ENCODE assay signal across 17 cellular contexts in genomic region chr2:111697560-111697959, GRCh38.
DNase-seq lines count a peak whose midpoint lies in the region; ATAC-seq and TF ChIP-seq lines count a peak whose summit lies in the region.
"Had no signal": no experiment of that assay in that cellular context is flagged by ENCODE, and none has a peak within 500 bp of the region (broad histone marks: within the 10 kb centered on the region; RNA-seq: fewer than 3 reads in every experiment).

No MANE protein-coding gene starts in this region.

- peaks cover 22% of the 10 kb centered on the region for H3K27me3 Mint-ChIP-seq in activated T-cell treated with anti-CD3 and anti-CD28 coated beads, Interleukin-2, amount 50 U/mL, for 24 hours
- H3K27me3 Mint-ChIP-seq in activated T-cell treated with anti-CD3 and anti-CD28 coated beads, Interleukin-2, amount 50 U/mL, for 72 hours (ENCODE audit: low read depth), result peaks cover 14% of the 10 kb centered on the region
- H3K27me3 Mint-ChIP-seq in effector memory CD8-positive, alpha-beta T cell, result no peaks in the 10 kb centered on the region
- peaks cover 0 to 18% (median 13%) of the 10 kb centered on the region in 5 donors for H3K27me3 Mint-ChIP-seq in naive thymus-derived CD4-positive, alpha-beta T cell
- H3K27me3 Mint-ChIP-seq: CD4-positive, alpha-beta T cell had no signal

- H3K4me1 Mint-ChIP-seq in activated T-cell treated with anti-CD3 and anti-CD28 coated beads, Interleukin-2, amount 50 U/mL, for 24 hours (ENCODE audit: low read depth), result peaks cover 33% of the 10 kb centered on the region
- H3K4me1 Mint-ChIP-seq in activated T-cell treated with anti-CD3 and anti-CD28 coated beads, Interleukin-2, amount 50 U/mL, for 72 hours (ENCODE audit: low read depth), result peaks cover 31% of the 10 kb centered on the region
- H3K4me1 Mint-ChIP-seq in effector memory CD8-positive, alpha-beta T cell (ENCODE audit: low read depth in 2 of 2), result peaks cover 20% of the 10 kb centered on the region in 2 donors
- peaks cover 5 to 37% (median 6%) of the 10 kb centered on the region in 7 donors for H3K4me1 Mint-ChIP-seq in naive thymus-derived CD4-positive, alpha-beta T cell

- POLR2A ChIA-PET in naive thymus-derived CD4-positive, alpha-beta T cell (lab: Charles Lee), result no interaction called here

- TF ChIP-seq POLR2A in transverse colon (IDR thresholded peaks at IDR 0.05), result no peak

- H3K27ac ChIP-seq in OCI-LY1 (ENCODE audit: low read depth, low read length, poor library complexity, severe bottlenecking), result peak overlapping the region; percentile 100
- peak overlapping the region; percentile 73 to 81 (median 81) for H3K27ac ChIP-seq in transverse colon
- no peak overlapping the region for H3K27ac ChIP-seq in naive thymus-derived CD4-positive, alpha-beta T cell (ENCODE audit: low read depth, low read length)

- H3K9ac ChIP-seq in OCI-LY1 (ENCODE audit: low read length), result no peak overlapping the region

- H3K79me2 ChIP-seq in OCI-LY1 (ENCODE audit: insufficient read depth, low read length), result no peaks in the 10 kb centered on the region

- intact Hi-C loops in transverse colon (cut with DNase I; ENCODE audit: low total_unique reads), result no loop called here
- intact Hi-C loops in naive thymus-derived CD4-positive, alpha-beta T cell (cut with micrococcal nuclease), result no loop called here

- H3K4me1 ChIP-seq in OCI-LY1 (ENCODE audit: insufficient read depth, low read length, severe bottlenecking) (peaks cover 47% of the 10 kb centered on the region), transverse colon (peaks cover 0 to 39% (median 25%) of the 10 kb centered on the region in 4 donors)
- peaks cover 0 to 8% of the 10 kb centered on the region in 2 donors for H3K4me1 ChIP-seq in naive thymus-derived CD4-positive, alpha-beta T cell (ENCODE audit: control insufficient read depth in 2 of 2, insufficient read depth in 2 of 2, low read length in 2 of 2)

- H3K9me2 ChIP-seq in OCI-LY1 (ENCODE audit: low read depth, low read length), result no peaks in the 10 kb centered on the region

- H3K9me3 ChIP-seq in OCI-LY1 (ENCODE audit: low read length) (no peaks in the 10 kb centered on the region), transverse colon (no peaks in the 10 kb centered on the region)
- H3K9me3 ChIP-seq in naive thymus-derived CD4-positive, alpha-beta T cell (ENCODE audit: control insufficient read depth in 2 of 3, low read length in 3 of 3), result no peaks in the 10 kb centered on the region

- H3K27ac Mint-ChIP-seq in activated T-cell treated with anti-CD3 and anti-CD28 coated beads, Interleukin-2, amount 50 U/mL, for 24 hours, result no peak overlapping the region
- no peak overlapping the region for H3K27ac Mint-ChIP-seq in activated T-cell treated with anti-CD3 and anti-CD28 coated beads, Interleukin-2, amount 50 U/mL, for 72 hours
- H3K27ac Mint-ChIP-seq in effector memory CD8-positive, alpha-beta T cell, result no peak overlapping the region
- no peak overlapping the region for H3K27ac Mint-ChIP-seq in naive thymus-derived CD4-positive, alpha-beta T cell
- H3K27ac Mint-ChIP-seq: CD4-positive, alpha-beta T cell; H9; T-helper 17 cell had no signal

- H3K4me3 Mint-ChIP-seq in activated T-cell treated with anti-CD3 and anti-CD28 coated beads, Interleukin-2, amount 50 U/mL, for 24 hours, result no peak overlapping the region
- no peak overlapping the region for H3K4me3 Mint-ChIP-seq in activated T-cell treated with anti-CD3 and anti-CD28 coated beads, Interleukin-2, amount 50 U/mL, for 72 hours
- no peak overlapping the region for H3K4me3 Mint-ChIP-seq in effector memory CD8-positive, alpha-beta T cell
- no peak overlapping the region for H3K4me3 Mint-ChIP-seq in naive thymus-derived CD4-positive, alpha-beta T cell
- H3K4me3 Mint-ChIP-seq: CD4-positive, alpha-beta T cell; H9; T-helper 17 cell had no signal

- ATAC-seq in activated T-cell treated with anti-CD3 and anti-CD28 coated beads, Interleukin-2, amount 50 U/mL, for 72 hours (replicated peaks in 1 of 2), result no peak
- ATAC-seq in effector memory CD8-positive, alpha-beta T cell (replicated peaks), result peak; percentile 34
- ATAC-seq in naive thymus-derived CD4-positive, alpha-beta T cell, result no peak
- no peak for ATAC-seq in HG03159 (IDR thresholded peaks at IDR 0.05; ENCODE audit: unreplicated experiment)
- ATAC-seq: SK-N-SH treated with all-trans-retinoic acid at 6 μM for 48 hours, T-helper 17 cell had no signal

- no peaks in the 10 kb centered on the region for H4K20me1 ChIP-seq in OCI-LY1 (ENCODE audit: insufficient read depth, low read length)

- no peak overlapping the region for H2AFZ ChIP-seq in OCI-LY1 (ENCODE audit: low read length)

- H3K9me3 Mint-ChIP-seq in activated T-cell treated with anti-CD3 and anti-CD28 coated beads, Interleukin-2, amount 50 U/mL, for 24 hours, result peaks cover 2% of the 10 kb centered on the region
- peaks cover 0 to 3% of the 10 kb centered on the region in 2 donors for H3K9me3 Mint-ChIP-seq in activated T-cell treated with anti-CD3 and anti-CD28 coated beads, Interleukin-2, amount 50 U/mL, for 72 hours
- no peaks in the 10 kb centered on the region for H3K9me3 Mint-ChIP-seq in effector memory CD8-positive, alpha-beta T cell
- H3K9me3 Mint-ChIP-seq in naive thymus-derived CD4-positive, alpha-beta T cell, result peaks cover 0 to 7% (median 3%) of the 10 kb centered on the region in 11 donors
- H3K9me3 Mint-ChIP-seq: CD4-positive, alpha-beta T cell had no signal

- H3K4me3 ChIP-seq in OCI-LY1 (ENCODE audit: low read depth, low read length, poor library complexity, severe bottlenecking), result no peak overlapping the region
- no peak overlapping the region for H3K4me3 ChIP-seq in transverse colon
- H3K4me3 ChIP-seq in naive thymus-derived CD4-positive, alpha-beta T cell (ENCODE audit: low read length), result no peak overlapping the region

- H3F3A ChIP-seq in OCI-LY1 (ENCODE audit: insufficient read depth, low read length), result no peaks in the 10 kb centered on the region

- 37 to 43% methylated on average over 2 to 8 of the region's 8 CpGs for WGBS in transverse colon (ENCODE audit: low coverage in 1 of 2), 2 donors

- in situ Hi-C loops in transverse colon (cut with MboI; ENCODE audit: low pct_ligation_motif_present in 1 of 4, low pct_unique_long_range_greater_than_20kb in 1 of 4, low sequenced_read_pairs in 3 of 4), result loop anchor here in 1 of 4 donors (25.0 kb wide), 1 partner anchor 585 kb away; the partner anchor contains the start of gene BCL2L11

- peak; percentile 9 for DNase-seq in activated T-cell treated with anti-CD3 and anti-CD28 coated beads, Interleukin-2, amount 50 U/mL, for 24 hours
- no peak for DNase-seq in activated T-cell treated with anti-CD3 and anti-CD28 coated beads, Interleukin-2, amount 50 U/mL, for 72 hours
- DNase-seq in effector memory CD8-positive, alpha-beta T cell, result no peak
- peak; percentile 41 for DNase-seq in transverse colon
- DNase-seq in T-helper 1 cell, result no peak
- DNase-seq in naive thymus-derived CD4-positive, alpha-beta T cell, result no peak
- DNase-seq: CD4-positive, alpha-beta T cell; H9; KBM-7; NCI-H1930; NCI-H446; NK-92 treated with Interleukin-12 subunit alpha and Interleukin-12 subunit beta, amount 100 ng/mL, for 24 hours; SHP77 treated with DMSO at 0.1 percent for 48 hours; T-helper 17 cell had no signal

- peaks cover 10% of the 10 kb centered on the region; the same call in 1 of the 2 replicates for H3K36me3 ChIP-seq in OCI-LY1 (ENCODE audit: insufficient read depth, low read length)
- H3K36me3 ChIP-seq in transverse colon, result no peaks in the 10 kb centered on the region
- H3K36me3 ChIP-seq in naive thymus-derived CD4-positive, alpha-beta T cell (ENCODE audit: control insufficient read depth in 2 of 3, insufficient read depth in 3 of 3, low read length in 3 of 3), result no peaks in the 10 kb centered on the region

- no peaks in the 10 kb centered on the region for H3K36me3 Mint-ChIP-seq in activated T-cell treated with anti-CD3 and anti-CD28 coated beads, Interleukin-2, amount 50 U/mL, for 24 hours (ENCODE audit: low read depth)
- H3K36me3 Mint-ChIP-seq in activated T-cell treated with anti-CD3 and anti-CD28 coated beads, Interleukin-2, amount 50 U/mL, for 72 hours (ENCODE audit: insufficient read depth in 2 of 2), result peaks cover 3 to 5% of the 10 kb centered on the region in 2 donors
- H3K36me3 Mint-ChIP-seq in effector memory CD8-positive, alpha-beta T cell (ENCODE audit: insufficient read depth), result peaks cover 7% of the 10 kb centered on the region
- peaks cover 0 to 14% (median 0%) of the 10 kb centered on the region in 5 donors for H3K36me3 Mint-ChIP-seq in naive thymus-derived CD4-positive, alpha-beta T cell

- TF ChIP-seq CTCF in OCI-LY1 (IDR thresholded peaks at IDR 0.05; ENCODE audit: low read length), result no peak
- TF ChIP-seq CTCF in transverse colon (IDR thresholded peaks at IDR 0.05), result no peak

- no peak overlapping the region for H3K4me2 ChIP-seq in OCI-LY1 (ENCODE audit: low read length)

- no peak for TF ChIP-seq EP300 in transverse colon (IDR thresholded peaks at IDR 0.05; ENCODE audit: low read depth)

- no peaks in the 10 kb centered on the region for H3K27me3 ChIP-seq in OCI-LY1 (ENCODE audit: insufficient read depth, low read length)
- H3K27me3 ChIP-seq in transverse colon, result no peaks in the 10 kb centered on the region
- H3K27me3 ChIP-seq in naive thymus-derived CD4-positive, alpha-beta T cell (ENCODE audit: control insufficient read depth in 2 of 2, insufficient read depth in 2 of 2, low read length in 2 of 2), result no peaks in the 10 kb centered on the region

- CTCF ChIA-PET in naive thymus-derived CD4-positive, alpha-beta T cell (lab: Charles Lee), result no interaction called here

Comparison
In these comparisons a context has a peak if more than half of its experiments do, and no peak if none do; other contexts are left out.
1. DNase-seq: peak in activated T-cell treated with anti-CD3 and anti-CD28 coated beads, Interleukin-2, amount 50 U/mL, for 24 hours (single experiment) and transverse colon (single experiment); none in activated T-cell treated with anti-CD3 and anti-CD28 coated beads, Interleukin-2, amount 50 U/mL, for 72 hours (0 of 2), effector memory CD8-positive, alpha-beta T cell (0 of 3), T-helper 1 cell (0 of 5) and naive thymus-derived CD4-positive, alpha-beta T cell (0 of 9).